8 cellular contexts compared by ENCODE assay signal in genomic region chr1:207848234-207848633, GRCh38.
DNase-seq lines count a peak whose midpoint lies in the region; ATAC-seq and TF ChIP-seq lines count a peak whose summit lies in the region.

No MANE protein-coding gene starts in this region.

- peaks cover 7% of the 10 kb centered on the region for H3K4me1 ChIP-seq in SJCRH30

- H3K4me3 ChIP-seq in AG10803 (ENCODE audit: low read length) (no peak overlapping the region), cardiac fibroblast (replicated peaks in 1 of 2; ENCODE audit: low read depth in 2 of 2, low read length in 2 of 2) (peak overlapping the region in 1 of 2 donors; percentile 0), SJCRH30 (no peak overlapping the region)

- no peak overlapping the region for H3K27ac ChIP-seq in SJCRH30

- no peaks in the 10 kb centered on the region for H3K27me3 ChIP-seq in SJCRH30

- no peak for TF ChIP-seq CTCF in AG10803 (conservative IDR thresholded peaks at IDR 0.05; ENCODE audit: low read length)
- no peak for TF ChIP-seq CTCF in cardiac fibroblast (IDR thresholded peaks at IDR 0.05; ENCODE audit: low read depth, low read length)

- no peaks in the 10 kb centered on the region for H3K9me3 ChIP-seq in SJCRH30 (replicated peaks)

- ATAC-seq in GM21526 (IDR thresholded peaks at IDR 0.05; ENCODE audit: low FRiP score, unreplicated experiment) (peak; percentile 47), GM19023 (IDR thresholded peaks at IDR 0.05; ENCODE audit: unreplicated experiment) (no peak)

- H3K36me3 ChIP-seq in SJCRH30, result no peaks in the 10 kb centered on the region

- peak; percentile 54 for DNase-seq in AG10803 (ENCODE audit: low read depth)
- peak; percentile 74 to 96 for DNase-seq in cardiac fibroblast (ENCODE audit: low read depth in 2 of 2)
- DNase-seq in midbrain (lab: John Stamatoyannopoulos, UW), result peak; percentile 10
- DNase-seq in D341Med (ENCODE audit: low spot score), result no peak
- DNase-seq in SJCRH30, result no peak

TF ChIP-seq in PFSK-1, 5 proteins besides CTCF, POLR2A, EP300 and RAD21:
- peak; percentile 40; the same call in 1 of the 2 replicates for TF ChIP-seq POLR2AphosphoS5 (IDR thresholded peaks at IDR 0.05; ENCODE audit: low read depth, low read length)
- 0 out of 2 replicates have a peak, but pooled peaks have one; percentile 18 for TF ChIP-seq TAF1 (IDR thresholded peaks at IDR 0.05; ENCODE audit: borderline replicate concordance, insufficient read depth, low read length)
- TF ChIP-seq, protein P1, sequence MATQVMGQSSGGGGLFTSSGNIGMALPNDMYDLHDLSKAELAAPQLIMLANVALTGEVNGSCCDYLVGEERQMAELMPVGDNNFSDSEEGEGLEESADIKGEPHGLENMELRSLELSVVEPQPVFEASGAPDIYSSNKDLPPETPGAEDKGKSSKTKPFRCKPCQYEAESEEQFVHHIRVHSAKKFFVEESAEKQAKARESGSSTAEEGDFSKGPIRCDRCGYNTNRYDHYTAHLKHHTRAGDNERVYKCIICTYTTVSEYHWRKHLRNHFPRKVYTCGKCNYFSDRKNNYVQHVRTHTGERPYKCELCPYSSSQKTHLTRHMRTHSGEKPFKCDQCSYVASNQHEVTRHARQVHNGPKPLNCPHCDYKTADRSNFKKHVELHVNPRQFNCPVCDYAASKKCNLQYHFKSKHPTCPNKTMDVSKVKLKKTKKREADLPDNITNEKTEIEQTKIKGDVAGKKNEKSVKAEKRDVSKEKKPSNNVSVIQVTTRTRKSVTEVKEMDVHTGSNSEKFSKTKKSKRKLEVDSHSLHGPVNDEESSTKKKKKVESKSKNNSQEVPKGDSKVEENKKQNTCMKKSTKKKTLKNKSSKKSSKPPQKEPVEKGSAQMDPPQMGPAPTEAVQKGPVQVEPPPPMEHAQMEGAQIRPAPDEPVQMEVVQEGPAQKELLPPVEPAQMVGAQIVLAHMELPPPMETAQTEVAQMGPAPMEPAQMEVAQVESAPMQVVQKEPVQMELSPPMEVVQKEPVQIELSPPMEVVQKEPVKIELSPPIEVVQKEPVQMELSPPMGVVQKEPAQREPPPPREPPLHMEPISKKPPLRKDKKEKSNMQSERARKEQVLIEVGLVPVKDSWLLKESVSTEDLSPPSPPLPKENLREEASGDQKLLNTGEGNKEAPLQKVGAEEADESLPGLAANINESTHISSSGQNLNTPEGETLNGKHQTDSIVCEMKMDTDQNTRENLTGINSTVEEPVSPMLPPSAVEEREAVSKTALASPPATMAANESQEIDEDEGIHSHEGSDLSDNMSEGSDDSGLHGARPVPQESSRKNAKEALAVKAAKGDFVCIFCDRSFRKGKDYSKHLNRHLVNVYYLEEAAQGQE (IDR thresholded peaks at IDR 0.05; ENCODE audit: insufficient read depth in 1 of 2, low read depth in 2 of 2, low read length in 2 of 2), result no peak

Comparison
In these comparisons a context has a peak if more than half of its experiments do, and no peak if none do; other contexts are left out.
1. DNase-seq: peak in AG10803 (single experiment), cardiac fibroblast (2 of 2) and midbrain (single experiment); none in D341Med (single experiment) and SJCRH30 (0 of 2).